Comparison of ENCODE assay signal across 1 cellular context in genomic region chr7:156993021-156993924, GRCh38.
TF ChIP-seq lines count a peak whose summit lies in the region.

No MANE protein-coding gene starts in this region.

TF ChIP-seq in GM23338, 12 proteins besides CTCF, POLR2A, EP300 and RAD21 (continued from another document):
- TF ChIP-seq, protein P1, sequence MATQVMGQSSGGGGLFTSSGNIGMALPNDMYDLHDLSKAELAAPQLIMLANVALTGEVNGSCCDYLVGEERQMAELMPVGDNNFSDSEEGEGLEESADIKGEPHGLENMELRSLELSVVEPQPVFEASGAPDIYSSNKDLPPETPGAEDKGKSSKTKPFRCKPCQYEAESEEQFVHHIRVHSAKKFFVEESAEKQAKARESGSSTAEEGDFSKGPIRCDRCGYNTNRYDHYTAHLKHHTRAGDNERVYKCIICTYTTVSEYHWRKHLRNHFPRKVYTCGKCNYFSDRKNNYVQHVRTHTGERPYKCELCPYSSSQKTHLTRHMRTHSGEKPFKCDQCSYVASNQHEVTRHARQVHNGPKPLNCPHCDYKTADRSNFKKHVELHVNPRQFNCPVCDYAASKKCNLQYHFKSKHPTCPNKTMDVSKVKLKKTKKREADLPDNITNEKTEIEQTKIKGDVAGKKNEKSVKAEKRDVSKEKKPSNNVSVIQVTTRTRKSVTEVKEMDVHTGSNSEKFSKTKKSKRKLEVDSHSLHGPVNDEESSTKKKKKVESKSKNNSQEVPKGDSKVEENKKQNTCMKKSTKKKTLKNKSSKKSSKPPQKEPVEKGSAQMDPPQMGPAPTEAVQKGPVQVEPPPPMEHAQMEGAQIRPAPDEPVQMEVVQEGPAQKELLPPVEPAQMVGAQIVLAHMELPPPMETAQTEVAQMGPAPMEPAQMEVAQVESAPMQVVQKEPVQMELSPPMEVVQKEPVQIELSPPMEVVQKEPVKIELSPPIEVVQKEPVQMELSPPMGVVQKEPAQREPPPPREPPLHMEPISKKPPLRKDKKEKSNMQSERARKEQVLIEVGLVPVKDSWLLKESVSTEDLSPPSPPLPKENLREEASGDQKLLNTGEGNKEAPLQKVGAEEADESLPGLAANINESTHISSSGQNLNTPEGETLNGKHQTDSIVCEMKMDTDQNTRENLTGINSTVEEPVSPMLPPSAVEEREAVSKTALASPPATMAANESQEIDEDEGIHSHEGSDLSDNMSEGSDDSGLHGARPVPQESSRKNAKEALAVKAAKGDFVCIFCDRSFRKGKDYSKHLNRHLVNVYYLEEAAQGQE (IDR thresholded peaks at IDR 0.05; ENCODE audit: unreplicated experiment), result no peak
- TF ChIP-seq EZH2 (IDR thresholded peaks at IDR 0.05; ENCODE audit: low read depth, unreplicated experiment) (no peak), NANOG (IDR thresholded peaks at IDR 0.05; ENCODE audit: borderline replicate concordance) (no peak)
